Comparison of ENCODE assay signal across 27 cellular contexts in the genomic region with DNA sequence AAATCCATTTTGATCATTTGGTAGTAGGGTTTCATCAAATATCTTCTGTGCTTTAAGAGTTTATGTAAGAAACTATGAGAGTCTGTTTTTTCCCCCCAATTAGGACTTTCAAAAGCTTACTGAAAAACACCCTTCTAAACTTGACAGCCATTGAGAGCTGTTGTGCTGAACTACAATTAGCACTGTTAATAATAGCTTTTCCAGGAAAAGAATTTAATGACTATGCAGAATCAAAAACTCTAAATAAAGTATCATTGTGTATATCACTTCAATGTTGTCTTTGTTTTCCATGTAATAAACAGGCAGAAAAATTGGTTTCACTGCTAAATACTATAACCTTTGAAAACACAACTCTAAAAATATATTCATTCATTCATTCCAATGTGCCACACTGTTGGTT.
"Had no signal": no experiment of that assay in that cellular context is flagged by ENCODE, and none has a peak within 500 bp of the region (broad histone marks: within the 10 kb centered on the region; RNA-seq: fewer than 3 reads in every experiment).

No MANE protein-coding gene starts in this region.

- H3K4me3 ChIP-seq: colonic mucosa, left lung, mucosa of descending colon, ovary, sigmoid colon, smooth muscle cell, transverse colon had no signal

- H3K4me1 ChIP-seq: colonic mucosa, left lung, transverse colon had no signal

- DNase-seq: activated CD4-positive, alpha-beta memory T cell treated with anti-CD3 and anti-CD28 coated beads, Interleukin-2, amount 10 ng/mL, durations not matched to agents 7 days and 5 days; activated CD4-positive, alpha-beta T cell treated with anti-CD3 and anti-CD28 coated beads, Interleukin-2, amount 10 ng/mL, durations not matched to agents 24 days and 14 days; activated CD4-positive, CD25-positive, alpha-beta regulatory T cell treated with anti-CD3 and anti-CD28 coated beads, Interleukin-2, amount 50 U/mL, for 72 hours; activated CD8-positive, alpha-beta memory T cell treated with anti-CD3 and anti-CD28 coated beads, Interleukin-2, amount 50 U/mL, for 48 hours; activated naive CD8-positive, alpha-beta T cell treated with anti-CD3 and anti-CD28 coated beads, Interleukin-2, amount 50 U/mL, for 24 hours; activated T-cell treated with anti-CD3 and anti-CD28 coated beads, Interleukin-2, amount 50 U/mL, for 24 hours; amygdala; cerebellar nuclear complex; colonic mucosa; effector CD8-positive, alpha-beta T cell; erythroblast; kidney glomerular epithelial cell; left lung; mucosa of descending colon; nephron progenitor cell; ovary; retina; sigmoid colon; stimulated activated CD4-positive, alpha-beta T cell treated with anti-CD3 and anti-CD28 coated beads, Interleukin-1b, Interleukin-23, amount 100 ng/mL, for 48 hours; stimulated activated CD4-positive, alpha-beta T cell treated with anti-CD3 and anti-CD28 coated beads, Interleukin-4, amount 100 ng/mL, for 4 hours; stimulated activated CD8-positive, alpha-beta memory T cell treated with anti-CD3 and anti-CD28 coated beads, Interleukin-4, amount 100 ng/mL, for 48 hours; stimulated activated naive B cell treated with anti-CD40 and anti-IgM and Interleukin-4, amounts not matched to agents 10 μg/mL and 1 μg/mL and 100 μg/mL, for 72 hours; T-helper 17 cell; transverse colon had no signal

- H3K9me3 ChIP-seq: colonic mucosa, left lung, mucosa of descending colon, neutrophil, ovary, sigmoid colon, transverse colon had no signal

- H3K27me3 ChIP-seq: colonic mucosa, left lung, neutrophil, ovary, sigmoid colon, transverse colon had no signal

- H3K27ac ChIP-seq: colonic mucosa, left lung, neutrophil, ovary, transverse colon had no signal

- H3K36me3 ChIP-seq: colonic mucosa, left lung, neutrophil, ovary, sigmoid colon, transverse colon had no signal

- ATAC-seq: activated naive CD8-positive, alpha-beta T cell treated with anti-CD3 and anti-CD28 coated beads, Interleukin-2, amount 50 U/mL, for 24 hours; left lung; mucosa of descending colon; SK-N-SH treated with all-trans-retinoic acid at 6 μM for 48 hours; stimulated activated naive B cell treated with anti-CD40 and anti-IgM and Interleukin-4, amounts not matched to agents 10 μg/mL and 1 μg/mL and 100 μg/mL, for 72 hours; T-helper 17 cell had no signal
